Comparison of ENCODE assay signal across 1 cellular context in genomic region chr9:134007150-134007549, GRCh38.
A peak's percentile ranks its signal among the peaks of the same experiment; 100 is the strongest.
TF ChIP-seq lines count a peak whose summit lies in the region.

No MANE protein-coding gene starts in this region.

TF ChIP-seq in SK-N-SH, 30 proteins besides CTCF, POLR2A, EP300 and RAD21 (continued from another document):
- TF ChIP-seq, protein P1, sequence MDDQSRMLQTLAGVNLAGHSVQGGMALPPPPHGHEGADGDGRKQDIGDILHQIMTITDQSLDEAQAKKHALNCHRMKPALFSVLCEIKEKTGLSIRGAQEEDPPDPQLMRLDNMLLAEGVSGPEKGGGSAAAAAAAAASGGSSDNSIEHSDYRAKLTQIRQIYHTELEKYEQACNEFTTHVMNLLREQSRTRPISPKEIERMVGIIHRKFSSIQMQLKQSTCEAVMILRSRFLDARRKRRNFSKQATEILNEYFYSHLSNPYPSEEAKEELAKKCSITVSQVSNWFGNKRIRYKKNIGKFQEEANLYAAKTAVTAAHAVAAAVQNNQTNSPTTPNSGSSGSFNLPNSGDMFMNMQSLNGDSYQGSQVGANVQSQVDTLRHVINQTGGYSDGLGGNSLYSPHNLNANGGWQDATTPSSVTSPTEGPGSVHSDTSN (IDR thresholded peaks at IDR 0.05), result no peak
- peak; percentile 31; the same call in 1 of the 2 replicates for TF ChIP-seq TCF12 (IDR thresholded peaks at IDR 0.05)
- TF ChIP-seq GABPA (IDR thresholded peaks at IDR 0.05; ENCODE audit: low read depth), result no peak
- TF ChIP-seq RXRA (IDR thresholded peaks at IDR 0.05; ENCODE audit: borderline replicate concordance, low read depth), result no peak
- no peak for TF ChIP-seq ZBTB33 (IDR thresholded peaks at IDR 0.05; ENCODE audit: borderline replicate concordance, low read depth)
- no peak for TF ChIP-seq FOSL2 (IDR thresholded peaks at IDR 0.05; ENCODE audit: borderline replicate concordance, low read depth)
- no peak for TF ChIP-seq MEF2A (IDR thresholded peaks at IDR 0.05; ENCODE audit: borderline replicate concordance, low read depth)
- TF ChIP-seq TAF1 (IDR thresholded peaks at IDR 0.05; ENCODE audit: borderline replicate concordance, low read depth, low read length), result no peak
- TF ChIP-seq IRF3 (IDR thresholded peaks at IDR 0.05; ENCODE audit: low read depth, low read length), result no peak
- TF ChIP-seq TEAD4 (IDR thresholded peaks at IDR 0.05; ENCODE audit: borderline replicate concordance, insufficient read depth), result no peak
- no peak for TF ChIP-seq SMC3 (IDR thresholded peaks at IDR 0.05; ENCODE audit: low read depth, low read length)
- TF ChIP-seq EZH2phosphoT487 (IDR thresholded peaks at IDR 0.05; ENCODE audit: borderline replicate concordance, low read depth), result no peak
